1 cellular context compared by ENCODE assay signal in genomic region chr3:11213810-11214450, GRCh38.
TF ChIP-seq lines count a peak whose summit lies in the region.

No MANE protein-coding gene starts in this region.

TF ChIP-seq in SK-N-SH, 30 proteins besides CTCF, POLR2A, EP300 and RAD21 (continued from another document):
- TF ChIP-seq USF1 (IDR thresholded peaks at IDR 0.05; ENCODE audit: borderline replicate concordance, low read depth) (no peak), FOXM1 (IDR thresholded peaks at IDR 0.05; ENCODE audit: low read depth) (no peak), TAF1 (IDR thresholded peaks at IDR 0.05; ENCODE audit: borderline replicate concordance, low read depth, low read length) (no peak), POLR2AphosphoS5 (IDR thresholded peaks at IDR 0.05; ENCODE audit: low read depth, low read length) (no peak), EZH2phosphoT487 (IDR thresholded peaks at IDR 0.05; ENCODE audit: borderline replicate concordance, low read depth) (no peak), FOXJ3 (CRISPR knock-in tag; IDR thresholded peaks at IDR 0.05) (no peak), SMC3 (IDR thresholded peaks at IDR 0.05; ENCODE audit: low read depth, low read length) (no peak), IRF3 (IDR thresholded peaks at IDR 0.05; ENCODE audit: low read depth, low read length) (no peak), TEAD4 (IDR thresholded peaks at IDR 0.05; ENCODE audit: borderline replicate concordance, insufficient read depth) (no peak), MEF2A (IDR thresholded peaks at IDR 0.05; ENCODE audit: borderline replicate concordance, low read depth) (no peak), SIN3A (IDR thresholded peaks at IDR 0.05; ENCODE audit: borderline replicate concordance, low read depth, low read length) (no peak), RCOR1 (IDR thresholded peaks at IDR 0.05; ENCODE audit: low read length) (no peak), TCF12 (IDR thresholded peaks at IDR 0.05) (no peak)
